In genomic region chr12:132186857-132187620, GRCh38 we compare ENCODE assay signal across 18 cellular contexts. TPM values are rescaled to one million over a fixed set of nuclear protein-coding genes. Genes with fewer than 3 reads are reported as not detected.
A peak's percentile ranks its signal among the peaks of the same experiment; 100 is the strongest.
DNase-seq lines count a peak whose midpoint lies in the region; ATAC-seq, FAIRE-seq and TF ChIP-seq lines count a peak whose summit lies in the region.
"Had no signal": no experiment of that assay in that cellular context is flagged by ENCODE, and none has a peak within 500 bp of the region (broad histone marks: within the 10 kb centered on the region; RNA-seq: fewer than 3 reads in every experiment).

No MANE protein-coding gene starts in this region.

- H3K9ac ChIP-seq in kidney (ENCODE audit: low read length in 2 of 2) = no peak overlapping the region
- H3K9ac ChIP-seq: KMS-11 had no signal

- intact Hi-C loops in activated CD4-positive, alpha-beta T cell treated with anti-CD3 and anti-CD28 coated beads for 36 hours (cut with DNase I, micrococcal nuclease) = loop anchor here in 1 of 2 experiments (5.0 kb wide), 1 partner anchor 1315 kb away; the partner anchor contains the start of gene RAN
- intact Hi-C loops in CD14-positive monocyte (cut with micrococcal nuclease) (no loop called here), kidney (cut with DNase I) (no loop called here)

- H3K9me3 ChIP-seq in kidney (ENCODE audit: control insufficient read depth in 1 of 2, low read length in 2 of 2) = peaks cover 0 to 4% of the 10 kb centered on the region in 2 donors
- H3K9me3 ChIP-seq: prostate gland had no signal

- no peaks in the 10 kb centered on the region for H3K36me3 Mint-ChIP-seq in activated CD4-positive, alpha-beta T cell treated with anti-CD3 and anti-CD28 coated beads for 36 hours (ENCODE audit: low read depth)
- peaks cover 4 to 5% of the 10 kb centered on the region in 2 donors for H3K36me3 Mint-ChIP-seq in CD14-positive monocyte
- H3K36me3 Mint-ChIP-seq in activated CD8-positive, alpha-beta T cell treated with anti-CD3 and anti-CD28 coated beads, Interleukin-2, amount 10 ng/mL, durations not matched to agents 7 days and 5 days (ENCODE audit: low read depth) = peaks cover 7% of the 10 kb centered on the region

- H3K4me1 ChIP-seq in kidney (ENCODE audit: control insufficient read depth in 1 of 2, insufficient read depth in 1 of 2, low read depth in 1 of 2, low read length in 2 of 2) = peaks cover 6 to 8% of the 10 kb centered on the region in 2 donors
- H3K4me1 ChIP-seq: prostate gland had no signal

- H3K27ac ChIP-seq in kidney (ENCODE audit: low read depth in 2 of 2, low read length in 2 of 2) = no peak overlapping the region
- H3K27ac ChIP-seq: KMS-11, prostate gland had no signal

- DNase-seq in activated CD4-positive, alpha-beta T cell treated with anti-CD3 and anti-CD28 coated beads for 36 hours = peak; percentile 45
- DNase-seq in activated CD4-positive, alpha-beta T cell treated with anti-CD3 and anti-CD28 coated beads for 1 hour = no peak
- DNase-seq in CD14-positive monocyte (ENCODE audit: low spot score) = no peak
- peak; percentile 49 for DNase-seq in activated CD8-positive, alpha-beta T cell treated with anti-CD3 and anti-CD28 coated beads, Interleukin-2, amount 10 ng/mL, durations not matched to agents 7 days and 5 days
- DNase-seq in kidney = peak; percentile 69
- DNase-seq in NCI-H1092 treated with DMSO at 0.1 percent for 48 hours (lab: John Stamatoyannopoulos, UW) = no peak
- no peak for DNase-seq in NCI-H69 (lab: John Stamatoyannopoulos, UW)
- DNase-seq: anterior cingulate cortex, Calu3, HFFc6, NCI-H1694 treated with DMSO at 0.1 percent for 48 hours, NCI-H748 treated with DMSO at 0.1 percent for 48 hours, RPMI8226, trophoblast cell had no signal

- CTCF ChIA-PET in activated CD4-positive, alpha-beta T cell treated with anti-CD3 and anti-CD28 coated beads for 36 hours (lab: Charles Lee) = no interaction called here
- CTCF ChIA-PET in activated CD8-positive, alpha-beta T cell treated with anti-CD3 and anti-CD28 coated beads, Interleukin-2, amount 10 ng/mL, durations not matched to agents 7 days and 5 days (lab: Charles Lee) = interaction anchor here (0.9 to 3.1 kb wide), 3 partner anchors 25 to 428 kb away, joined by 3 to 13 read pairs (median 3); no protein-coding TSS in a partner anchor

- no peaks in the 10 kb centered on the region for H3K36me3 ChIP-seq in kidney (ENCODE audit: control insufficient read depth in 1 of 2, insufficient read depth in 2 of 2, low read length in 2 of 2)
- H3K36me3 ChIP-seq: heart right ventricle, prostate gland had no signal

- no peak for TF ChIP-seq CTCF in CD14-positive monocyte (IDR thresholded peaks at IDR 0.05)
- TF ChIP-seq CTCF in kidney (IDR thresholded peaks at IDR 0.05; ENCODE audit: borderline replicate concordance, extremely low read depth, insufficient read depth) = no peak

- H3K27ac Mint-ChIP-seq in activated CD4-positive, alpha-beta T cell treated with anti-CD3 and anti-CD28 coated beads for 36 hours = peak overlapping the region; percentile 51
- peak overlapping the region in 1 of 7 donors; percentile 78 for H3K27ac Mint-ChIP-seq in CD14-positive monocyte
- H3K27ac Mint-ChIP-seq in activated CD8-positive, alpha-beta T cell treated with anti-CD3 and anti-CD28 coated beads, Interleukin-2, amount 10 ng/mL, durations not matched to agents 7 days and 5 days = peak overlapping the region; percentile 91
- H3K27ac Mint-ChIP-seq: HFFc6 had no signal

- no peak for FAIRE-seq in kidney (lab: Jason Lieb, UNC)

- no peaks in the 10 kb centered on the region for H3K27me3 Mint-ChIP-seq in activated CD4-positive, alpha-beta T cell treated with anti-CD3 and anti-CD28 coated beads for 36 hours
- H3K27me3 Mint-ChIP-seq in CD14-positive monocyte (ENCODE audit: low read depth in 3 of 3) = peaks cover 16 to 76% (median 46%) of the 10 kb centered on the region in 3 donors
- H3K27me3 Mint-ChIP-seq in activated CD8-positive, alpha-beta T cell treated with anti-CD3 and anti-CD28 coated beads, Interleukin-2, amount 10 ng/mL, durations not matched to agents 7 days and 5 days (ENCODE audit: low read depth) = peaks cover 12% of the 10 kb centered on the region

- POLR2A ChIA-PET in activated CD4-positive, alpha-beta T cell treated with anti-CD3 and anti-CD28 coated beads for 36 hours (lab: Charles Lee) = no interaction called here
- POLR2A ChIA-PET in activated CD8-positive, alpha-beta T cell treated with anti-CD3 and anti-CD28 coated beads, Interleukin-2, amount 10 ng/mL, durations not matched to agents 7 days and 5 days (lab: Charles Lee) = interaction anchor here (0.6 to 1.3 kb wide), 3 partner anchors 8 to 299 kb away, joined by 3 to 5 read pairs (median 3); no protein-coding TSS in a partner anchor

- no peaks in the 10 kb centered on the region for H3K9me3 Mint-ChIP-seq in activated CD4-positive, alpha-beta T cell treated with anti-CD3 and anti-CD28 coated beads for 36 hours (ENCODE audit: low read depth)
- H3K9me3 Mint-ChIP-seq in CD14-positive monocyte = peaks cover 0 to 25% (median 8%) of the 10 kb centered on the region in 7 donors
- H3K9me3 Mint-ChIP-seq in activated CD8-positive, alpha-beta T cell treated with anti-CD3 and anti-CD28 coated beads, Interleukin-2, amount 10 ng/mL, durations not matched to agents 7 days and 5 days (ENCODE audit: insufficient read depth) = no peaks in the 10 kb centered on the region
- H3K9me3 Mint-ChIP-seq: HFFc6 had no signal

- H3K4me3 ChIP-seq in kidney (ENCODE audit: low read length in 2 of 2) = no peak overlapping the region
- H3K4me3 ChIP-seq: prostate gland had no signal

- ATAC-seq in activated CD4-positive, alpha-beta T cell treated with anti-CD3 and anti-CD28 coated beads for 36 hours = no peak
- ATAC-seq in activated CD8-positive, alpha-beta T cell treated with anti-CD3 and anti-CD28 coated beads, Interleukin-2, amount 10 ng/mL, durations not matched to agents 7 days and 5 days = no peak
- no peak for ATAC-seq in HG03354 (IDR thresholded peaks at IDR 0.05; ENCODE audit: poor library complexity, severe bottlenecking, unreplicated experiment)
- ATAC-seq: heart right ventricle had no signal

- H3K4me1 Mint-ChIP-seq in activated CD4-positive, alpha-beta T cell treated with anti-CD3 and anti-CD28 coated beads for 36 hours = peaks cover 28% of the 10 kb centered on the region
- peaks cover 29% of the 10 kb centered on the region for H3K4me1 Mint-ChIP-seq in CD14-positive monocyte
- H3K4me1 Mint-ChIP-seq in activated CD8-positive, alpha-beta T cell treated with anti-CD3 and anti-CD28 coated beads, Interleukin-2, amount 10 ng/mL, durations not matched to agents 7 days and 5 days (ENCODE audit: low read depth) = peaks cover 54% of the 10 kb centered on the region

- H3K4me3 Mint-ChIP-seq in activated CD4-positive, alpha-beta T cell treated with anti-CD3 and anti-CD28 coated beads for 36 hours = peak overlapping the region; percentile 55
- H3K4me3 Mint-ChIP-seq in CD14-positive monocyte = peak overlapping the region; percentile 82 to 94
- H3K4me3 Mint-ChIP-seq in activated CD8-positive, alpha-beta T cell treated with anti-CD3 and anti-CD28 coated beads, Interleukin-2, amount 10 ng/mL, durations not matched to agents 7 days and 5 days = peak overlapping the region; percentile 68
- H3K4me3 Mint-ChIP-seq: HFFc6 had no signal

RNA-seq across cellular contexts. Expression of gene NOC4L, which starts 42.8 kb away (rescaled TPM):
- total RNA-seq in activated CD4-positive, alpha-beta T cell treated with anti-CD3 and anti-CD28 coated beads for 36 hours = 10 to 100 TPM; 30.5 to 35.7 TPM
- polyA plus RNA-seq in CD14-positive monocyte (10 to 100 TPM; 17.9 to 18.0 TPM), kidney (ENCODE audit: insufficient read depth, low read depth, low replicate concordance) (22.3 TPM)
- 10 to 100 TPM; 32.8 to 34.4 TPM for total RNA-seq in activated CD8-positive, alpha-beta T cell treated with anti-CD3 and anti-CD28 coated beads, Interleukin-2, amount 10 ng/mL, durations not matched to agents 7 days and 5 days
- total RNA-seq in kidney = 20.0 TPM

RNA-seq across cellular contexts. Expression of gene DDX51, which starts 42.9 kb away (rescaled TPM):
- 10 to 100 TPM; 19.2 to 31.4 TPM for total RNA-seq in activated CD4-positive, alpha-beta T cell treated with anti-CD3 and anti-CD28 coated beads for 36 hours
- polyA plus RNA-seq in CD14-positive monocyte (1 to 10 TPM; 1.7 to 2.7 TPM), kidney (ENCODE audit: insufficient read depth, low read depth, low replicate concordance) (10.3 TPM)
- 10 to 100 TPM; 27.6 to 28.4 TPM for total RNA-seq in activated CD8-positive, alpha-beta T cell treated with anti-CD3 and anti-CD28 coated beads, Interleukin-2, amount 10 ng/mL, durations not matched to agents 7 days and 5 days
- total RNA-seq in kidney = 19.6 TPM

Comparison
In these comparisons a context has a peak if more than half of its experiments do, and no peak if none do; other contexts are left out.
1. DNase-seq: peak in activated CD4-positive, alpha-beta T cell treated with anti-CD3 and anti-CD28 coated beads for 36 hours (single experiment), activated CD8-positive, alpha-beta T cell treated with anti-CD3 and anti-CD28 coated beads, Interleukin-2, amount 10 ng/mL, durations not matched to agents 7 days and 5 days (single experiment) and kidney (single experiment); none in activated CD4-positive, alpha-beta T cell treated with anti-CD3 and anti-CD28 coated beads for 1 hour (single experiment), CD14-positive monocyte (single experiment), NCI-H1092 treated with DMSO at 0.1 percent for 48 hours (single experiment) and NCI-H69 (single experiment).
2. Peak in every context shown above with its lines, with median percentiles within 50 percentile points of each other: H3K4me3 Mint-ChIP-seq.